In the genomic region with DNA sequence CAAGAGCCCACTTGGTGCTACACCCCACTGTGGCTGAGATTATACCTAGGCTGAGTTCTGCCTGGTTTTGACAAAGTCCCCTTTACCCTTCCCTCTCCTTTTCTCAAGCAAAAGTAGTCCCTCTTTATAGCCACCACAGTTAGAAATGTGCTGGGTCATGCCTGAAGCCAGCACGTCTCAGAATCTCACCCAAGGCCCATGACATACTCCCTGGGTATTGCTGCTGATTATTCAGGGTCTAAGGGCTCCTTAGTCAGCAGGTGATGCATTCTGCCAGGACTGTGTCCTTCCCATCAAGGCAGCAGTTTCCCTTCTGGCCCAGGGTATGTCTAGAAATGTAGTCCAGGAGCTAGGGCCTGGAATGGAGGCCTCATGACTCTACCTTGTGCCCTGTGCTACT, we compare ENCODE assay signal across 22 cellular contexts.
"Had no signal": no experiment of that assay in that cellular context is flagged by ENCODE, and none has a peak within 500 bp of the region (broad histone marks: within the 10 kb centered on the region; RNA-seq: fewer than 3 reads in every experiment).

No MANE protein-coding gene starts in this region.

- DNase-seq: activated B cell treated with CpG ODN at 0.5 μM for 24 hours; activated CD4-positive, alpha-beta T cell treated with anti-CD3 and anti-CD28 coated beads, Interleukin-2, amount 50 U/mL, for 1 hour; activated CD8-positive, alpha-beta T cell treated with anti-CD3 and anti-CD28 coated beads for 36 hours; activated T-cell treated with anti-CD3 and anti-CD28 coated beads, Interleukin-2, amount 50 U/mL, for 4 hours; anterior cingulate cortex; body of pancreas; midbrain; naive thymus-derived CD4-positive, alpha-beta T cell; nucleus accumbens; psoas muscle; spleen; stimulated activated naive CD4-positive, alpha-beta T cell; T-helper 2 cell; tibial artery; upper lobe of right lung had no signal

- H3K79me2 ChIP-seq: parathyroid adenoma had no signal

- H3K4me1 Mint-ChIP-seq: activated B cell treated with CpG ODN at 0.5 μM for 24 hours; naive thymus-derived CD4-positive, alpha-beta T cell had no signal

- H3K4me1 ChIP-seq: body of pancreas, parathyroid adenoma, psoas muscle, spleen, suprapubic skin, tibial artery, upper lobe of right lung had no signal

- H3K9ac ChIP-seq: parathyroid adenoma had no signal

- H3K9me3 ChIP-seq: body of pancreas, psoas muscle, suprapubic skin, tibial artery, upper lobe of right lung had no signal

- H3K9me3 Mint-ChIP-seq: activated B cell treated with CpG ODN at 0.5 μM for 24 hours; activated CD8-positive, alpha-beta T cell treated with anti-CD3 and anti-CD28 coated beads for 36 hours; activated T-cell treated with anti-CD3 and anti-CD28 coated beads, Interleukin-2, amount 50 U/mL, for 4 hours; activated T-helper 2 cell treated with anti-CD3 and anti-CD28 coated beads, Interferon-gamma antibody, Interleukin-2, Interleukin-4, amounts not matched to agents 10 μg/mL and 5 μg/mL and 100 μg/mL, durations not matched to agents 14 hours and 24 hours and 36 hours had no signal

- H3K4me3 ChIP-seq: body of pancreas, psoas muscle, spleen, suprapubic skin, tibial artery, upper lobe of right lung had no signal

- H3K36me3 Mint-ChIP-seq: activated naive CD8-positive, alpha-beta T cell; naive thymus-derived CD4-positive, alpha-beta T cell had no signal

- H3K4me3 Mint-ChIP-seq: activated B cell treated with CpG ODN at 0.5 μM for 24 hours; activated CD8-positive, alpha-beta T cell treated with anti-CD3 and anti-CD28 coated beads for 36 hours; activated naive CD8-positive, alpha-beta T cell; activated T-cell treated with anti-CD3 and anti-CD28 coated beads, Interleukin-2, amount 50 U/mL, for 4 hours; naive thymus-derived CD4-positive, alpha-beta T cell had no signal

- H3K27ac Mint-ChIP-seq: activated B cell treated with CpG ODN at 0.5 μM for 24 hours; activated CD8-positive, alpha-beta T cell treated with anti-CD3 and anti-CD28 coated beads for 36 hours; activated naive CD8-positive, alpha-beta T cell; activated T-helper 2 cell treated with anti-CD3 and anti-CD28 coated beads, Interferon-gamma antibody, Interleukin-2, Interleukin-4, amounts not matched to agents 10 μg/mL and 5 μg/mL and 100 μg/mL, durations not matched to agents 14 hours and 24 hours and 36 hours; naive thymus-derived CD4-positive, alpha-beta T cell had no signal

- H2AFZ ChIP-seq: parathyroid adenoma had no signal

- H3K36me3 ChIP-seq: spleen, suprapubic skin, tibial artery, upper lobe of right lung had no signal

- ATAC-seq: activated CD8-positive, alpha-beta T cell treated with anti-CD3 and anti-CD28 coated beads for 36 hours; activated T-cell treated with anti-CD3 and anti-CD28 coated beads, Interleukin-2, amount 50 U/mL, for 4 hours; body of pancreas; esophagus mucosa; naive thymus-derived CD4-positive, alpha-beta T cell; psoas muscle; upper lobe of right lung had no signal

- H3K27me3 ChIP-seq: body of pancreas, tibial artery, upper lobe of right lung had no signal

- H3K27ac ChIP-seq: body of pancreas, parathyroid adenoma, psoas muscle, spleen, suprapubic skin, tibial artery, upper lobe of right lung had no signal

- FAIRE-seq: endothelial cell of umbilical vein, islet of Langerhans had no signal
